In genomic region chr14:89899917-89900680, GRCh38 we compare ENCODE assay signal across 8 cellular contexts. TPM values are rescaled to one million over a fixed set of nuclear protein-coding genes. Genes with fewer than 3 reads are reported as not detected.
DNase-seq lines count a peak whose midpoint lies in the region; ATAC-seq and TF ChIP-seq lines count a peak whose summit lies in the region.

No MANE protein-coding gene starts in this region.

- intact Hi-C loops in Right ventricle myocardium inferior (cut with DNase I): loop anchor here (2.0 to 10.0 kb wide), 3 partner anchors 485 to 873 kb away; partner anchors contain the start of gene FOXN3

- H3K9me3 ChIP-seq in cardiac muscle cell (ENCODE audit: low read depth) (no peaks in the 10 kb centered on the region), neutrophil (no peaks in the 10 kb centered on the region), MG63 (no peaks in the 10 kb centered on the region)

- H3K27me3 ChIP-seq in cardiac muscle cell (no peaks in the 10 kb centered on the region), neutrophil (no peaks in the 10 kb centered on the region), MG63 (no peaks in the 10 kb centered on the region)

- ATAC-seq in Right ventricle myocardium inferior (no peak), GM19395 (IDR thresholded peaks at IDR 0.05; ENCODE audit: unreplicated experiment) (no peak), omental fat pad (ENCODE audit: low FRiP score) (no peak)

- no peak overlapping the region for H3K27ac ChIP-seq in cardiac muscle cell
- no peak overlapping the region for H3K27ac ChIP-seq in neutrophil

- peak; percentile 58 for TF ChIP-seq CTCF in cardiac muscle cell (IDR thresholded peaks at IDR 0.05; ENCODE audit: low read depth, low read length)
- TF ChIP-seq CTCF in neutrophil (IDR thresholded peaks at IDR 0.05): peak; percentile 17
- TF ChIP-seq CTCF in omental fat pad (IDR thresholded peaks at IDR 0.05): no peak

- H3K36me3 ChIP-seq in cardiac muscle cell: no peaks in the 10 kb centered on the region
- H3K36me3 ChIP-seq in neutrophil: no peaks in the 10 kb centered on the region
- H3K36me3 ChIP-seq in MG63: no peaks in the 10 kb centered on the region

- H3K4me1 ChIP-seq in cardiac muscle cell (ENCODE audit: low read depth): no peaks in the 10 kb centered on the region
- H3K4me1 ChIP-seq in neutrophil (ENCODE audit: control insufficient read depth in 1 of 2, insufficient read depth in 1 of 2, low read depth in 1 of 2, low read length in 1 of 2): no peaks in the 10 kb centered on the region

- H3K4me3 ChIP-seq in cardiac muscle cell: no peak overlapping the region
- no peak overlapping the region for H3K4me3 ChIP-seq in neutrophil (ENCODE audit: low read depth in 1 of 2, low read length in 1 of 2)
- H3K4me3 ChIP-seq in MG63: no peak overlapping the region

- peak; percentile 42 to 50 for DNase-seq in cardiac muscle cell (ENCODE audit: low read depth in 1 of 2, low spot score in 1 of 2)
- DNase-seq in Right ventricle myocardium inferior (ENCODE audit: missing footprints): no peak
- DNase-seq in NCI-H1092 treated with DMSO at 0.1 percent for 48 hours (lab: John Stamatoyannopoulos, UW): peak; percentile 7
- DNase-seq in dermis blood vessel endothelial cell: peak; percentile 63
- DNase-seq in omental fat pad (ENCODE audit: low spot score): no peak
- DNase-seq in MG63: no peak

RNA-seq across cellular contexts. Expression of gene EFCAB11, which starts 54.4 kb away (rescaled TPM):
- total RNA-seq in cardiac muscle cell (12.3 and 13.1 TPM in 2 replicates), Right ventricle myocardium inferior (3.5 TPM), dermis blood vessel endothelial cell (6.1 and 6.2 TPM in 2 replicates), omental fat pad (1 to 10 TPM; 2.9 to 5.0 (median 4.1) TPM)
- polyA plus RNA-seq in cardiac muscle cell: 14.7 and 20.3 TPM in 2 replicates
- total RNA-seq in MG63 (2014; rRNA removed; shearing (Covaris generic); ENCODE audit: low replicate concordance): 3.8 and 4.6 TPM in 2 replicates

RNA-seq across cellular contexts. Expression of gene TDP1, which starts 55.6 kb away (rescaled TPM):
- total RNA-seq in cardiac muscle cell (28.0 and 35.0 TPM in 2 replicates), Right ventricle myocardium inferior (5.2 TPM), dermis blood vessel endothelial cell (21.3 and 30.4 TPM in 2 replicates), omental fat pad (10 to 100 TPM; 10.2 to 14.2 (median 12.9) TPM)
- 26.6 and 35.7 TPM in 2 replicates for polyA plus RNA-seq in cardiac muscle cell
- total RNA-seq in MG63 (2014; rRNA removed; shearing (Covaris generic); ENCODE audit: low replicate concordance): 14.6 and 41.1 TPM in 2 replicates

Comparison
In these comparisons a context has a peak if more than half of its experiments do, and no peak if none do; other contexts are left out.
1. DNase-seq: peak in cardiac muscle cell (2 of 2), NCI-H1092 treated with DMSO at 0.1 percent for 48 hours (single experiment) and dermis blood vessel endothelial cell (single experiment); none in Right ventricle myocardium inferior (single experiment), omental fat pad (single experiment) and MG63 (single experiment).
2. CTCF ChIP-seq: peak in cardiac muscle cell (single experiment) and neutrophil (single experiment); none in omental fat pad (0 of 3).